16 cellular contexts compared by ENCODE assay signal in the genomic region with DNA sequence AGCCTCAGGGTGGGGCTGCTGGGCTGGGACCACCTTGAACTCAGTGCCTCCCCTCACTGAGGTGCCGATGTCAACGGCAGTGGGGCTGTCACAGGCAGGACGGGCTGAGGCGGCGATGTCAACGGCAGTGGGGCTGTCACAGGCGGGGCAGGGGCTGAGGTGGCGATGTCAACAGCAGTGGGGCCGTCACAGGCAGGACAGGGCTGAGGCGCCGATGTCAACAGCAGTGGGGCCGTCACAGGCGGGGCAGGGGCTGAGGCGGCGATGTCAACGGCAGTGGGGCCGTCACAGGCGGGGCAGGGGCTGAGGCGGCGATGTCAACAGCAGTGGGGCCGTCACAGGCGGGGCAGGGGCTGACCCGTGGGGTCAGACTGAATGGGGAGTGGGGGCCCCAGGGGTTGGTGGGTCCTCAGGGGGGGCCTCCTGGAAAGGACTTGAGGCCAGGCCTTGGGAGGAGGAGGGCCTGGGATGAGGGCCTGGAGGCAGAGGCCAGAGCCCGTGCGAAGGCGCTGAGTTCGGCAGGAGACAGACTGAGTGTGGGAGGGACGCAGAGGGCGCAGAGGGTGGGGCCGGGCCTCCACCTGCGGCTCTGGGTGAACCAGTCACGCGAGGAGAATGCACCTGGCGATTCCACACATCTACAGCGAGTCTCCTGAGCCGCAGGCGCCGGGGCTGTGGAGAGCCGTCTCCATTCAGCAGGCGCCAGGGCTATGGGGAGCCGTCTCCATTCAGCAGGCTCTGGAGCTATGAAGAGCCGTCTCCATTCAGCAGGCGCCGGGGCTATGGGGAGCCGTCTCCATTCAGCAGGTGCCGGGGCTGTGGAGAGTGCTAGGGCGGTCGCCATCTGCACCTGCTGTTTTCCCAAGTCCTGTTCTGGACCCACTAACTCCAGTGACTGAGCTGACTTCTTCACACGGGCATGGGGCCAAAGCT. TPM values are rescaled to one million over a fixed set of nuclear protein-coding genes. Genes with fewer than 3 reads are reported as not detected.
DNase-seq lines count a peak whose midpoint lies in the region; ATAC-seq, FAIRE-seq and TF ChIP-seq lines count a peak whose summit lies in the region.
"Had no signal": no experiment of that assay in that cellular context is flagged by ENCODE, and none has a peak within 500 bp of the region (broad histone marks: within the 10 kb centered on the region; RNA-seq: fewer than 3 reads in every experiment).

No MANE protein-coding gene starts in this region.

- no peaks in the 10 kb centered on the region for H4K20me1 ChIP-seq in H9 (ENCODE audit: control insufficient read depth, insufficient read depth, insufficient read length)

- H3K4me3 Mint-ChIP-seq in H9 = no peak overlapping the region
- no peak overlapping the region for H3K4me3 Mint-ChIP-seq in stimulated activated effector memory CD8-positive, alpha-beta T cell treated with anti-CD3 and anti-CD28 coated beads, Interleukin-12 subunit alpha, Interleukin-12 subunit beta, amount 100 ng/mL, for 72 hours
- H3K4me3 Mint-ChIP-seq: activated CD8-positive, alpha-beta memory T cell treated with anti-CD3 and anti-CD28 coated beads, Interleukin-2, amount 10 ng/mL, durations not matched to agents 7 days and 5 days; activated naive CD4-positive, alpha-beta T cell treated with anti-CD3 and anti-CD28 coated beads for 36 hours; CD4-positive, alpha-beta T cell; natural killer cell treated with Interleukin-12 subunit alpha and Interleukin-12 subunit beta and Interleukin-15 and Interleukin-18, amount 100 ng/mL, for 72 hours had no signal

- no peak overlapping the region for H4K8ac ChIP-seq in H9 (replicated peaks; ENCODE audit: insufficient read length, low read depth, low read length)

- H3K4ac ChIP-seq in H9 (ENCODE audit: low read depth, low read length) = no peak overlapping the region

- no peak overlapping the region for H3T11ph ChIP-seq in H9 (ENCODE audit: low read length)

- H4K5ac ChIP-seq in H9 (ENCODE audit: insufficient read length, low read depth, low read length) = no peak overlapping the region

- H3K4me1 ChIP-seq in H9 (ENCODE audit: insufficient read depth, low read length) (no peaks in the 10 kb centered on the region), pancreas (no peaks in the 10 kb centered on the region)

- peaks cover 5 to 25% of the 10 kb centered on the region in 2 experiments; a peak in 3 of 4 replicates for H3K4me1 Mint-ChIP-seq in H9
- no peaks in the 10 kb centered on the region for H3K4me1 Mint-ChIP-seq in stimulated activated effector memory CD8-positive, alpha-beta T cell treated with anti-CD3 and anti-CD28 coated beads, Interleukin-12 subunit alpha, Interleukin-12 subunit beta, amount 100 ng/mL, for 72 hours
- H3K4me1 Mint-ChIP-seq: activated CD8-positive, alpha-beta memory T cell treated with anti-CD3 and anti-CD28 coated beads, Interleukin-2, amount 10 ng/mL, durations not matched to agents 7 days and 5 days had no signal

- no peaks in the 10 kb centered on the region for H3K79me1 ChIP-seq in H9 (ENCODE audit: insufficient read depth, low read depth, low read length, poor library complexity, severe bottlenecking)

- peak overlapping the region; percentile 14; the same call in 1 of the 2 replicates for H3K14ac ChIP-seq in H9 (ENCODE audit: insufficient read depth, low read length)

- H3K36me3 ChIP-seq in pancreas (no peaks in the 10 kb centered on the region), brain microvascular endothelial cell (replicated peaks) (no peaks in the 10 kb centered on the region)
- H3K36me3 ChIP-seq: suprapubic skin had no signal

- no peak overlapping the region for H3K18ac ChIP-seq in H9 (ENCODE audit: insufficient read length, low read depth, low read length)

- no peak overlapping the region for H3K27ac ChIP-seq in H9 (ENCODE audit: insufficient read length, low read depth, low read length)
- H3K27ac ChIP-seq in pancreas = no peak overlapping the region
- H3K27ac ChIP-seq in brain microvascular endothelial cell = no peak overlapping the region
- H3K27ac ChIP-seq: skin epidermis, suprapubic skin had no signal

- no peak overlapping the region for H3K23ac ChIP-seq in H9 (ENCODE audit: insufficient read length, low read depth, low read length)

- DNase-seq in H9 (no peak), NCI-H2171 treated with DMSO at 0.1 percent for 48 hours (lab: John Stamatoyannopoulos, UW) (peak; percentile 41), globus pallidus (ENCODE audit: low spot score) (peak; percentile 91), pancreas (peak in 2 of 6 donors; percentile 12 to 74), brain microvascular endothelial cell (no peak), SW 1271 (lab: John Stamatoyannopoulos, UW) (no peak)
- DNase-seq in stimulated activated effector memory CD8-positive, alpha-beta T cell treated with anti-CD3 and anti-CD28 coated beads, Interleukin-12 subunit alpha, Interleukin-12 subunit beta, amount 100 ng/mL, for 72 hours (ENCODE audit: low spot score in 2 of 2) = no peak
- DNase-seq: activated CD8-positive, alpha-beta memory T cell treated with anti-CD3 and anti-CD28 coated beads, Interleukin-2, amount 10 ng/mL, durations not matched to agents 7 days and 5 days; activated naive CD4-positive, alpha-beta T cell treated with anti-CD3 and anti-CD28 coated beads for 36 hours; CD4-positive, alpha-beta T cell; Kasumi-1; NCI-H446 treated with DMSO at 0.1 percent for 48 hours had no signal

- no peaks in the 10 kb centered on the region for H3K27me3 ChIP-seq in H9 (ENCODE audit: insufficient read depth, low read length)
- no peaks in the 10 kb centered on the region for H3K27me3 ChIP-seq in pancreas
- no peaks in the 10 kb centered on the region for H3K27me3 ChIP-seq in brain microvascular endothelial cell (replicated peaks)

- H3K9ac ChIP-seq in H9 (ENCODE audit: extremely low read depth, insufficient read length, low read length) = no peak overlapping the region

- no peak overlapping the region for H2BK12ac ChIP-seq in H9 (ENCODE audit: insufficient read length, low read depth, low read length)

- no peaks in the 10 kb centered on the region for H3K9me3 ChIP-seq in H9 (ENCODE audit: control insufficient read depth, low read depth, low read length)
- H3K9me3 ChIP-seq in pancreas = no peaks in the 10 kb centered on the region
- H3K9me3 ChIP-seq: suprapubic skin had no signal

- H3K4me2 ChIP-seq in H9 (ENCODE audit: insufficient read depth, insufficient read length, low read length) = no peak overlapping the region

- no peak overlapping the region for H2BK15ac ChIP-seq in H9 (ENCODE audit: low read depth, low read length)

- no peak for TF ChIP-seq CTCF in H9 (conservative IDR thresholded peaks at IDR 0.05)
- no peak for TF ChIP-seq CTCF in pancreas (IDR thresholded peaks at IDR 0.05)
- no peak for TF ChIP-seq CTCF in brain microvascular endothelial cell (IDR thresholded peaks at IDR 0.05; ENCODE audit: low read depth, low read length, missing control alignments)

- no CpG with 5 or more reads among the region's 49 CpGs for WGBS in H9 (ENCODE audit: extremely low coverage, insufficient read length, low lambda C conversion rate)
- WGBS in pancreas, 2 donors = 28 to 38% methylated on average over 41 to 49 of the region's 49 CpGs

- H3K27ac Mint-ChIP-seq in H9 = no peak overlapping the region
- H3K27ac Mint-ChIP-seq in stimulated activated effector memory CD8-positive, alpha-beta T cell treated with anti-CD3 and anti-CD28 coated beads, Interleukin-12 subunit alpha, Interleukin-12 subunit beta, amount 100 ng/mL, for 72 hours = no peak overlapping the region
- H3K27ac Mint-ChIP-seq: activated CD8-positive, alpha-beta memory T cell treated with anti-CD3 and anti-CD28 coated beads, Interleukin-2, amount 10 ng/mL, durations not matched to agents 7 days and 5 days; CD4-positive, alpha-beta T cell; natural killer cell treated with Interleukin-12 subunit alpha and Interleukin-12 subunit beta and Interleukin-15 and Interleukin-18, amount 100 ng/mL, for 72 hours had no signal

- peak in 3 of 4 donors; percentile 9 to 58 (median 44) for ATAC-seq in pancreas
- no peak for ATAC-seq in stimulated activated effector memory CD8-positive, alpha-beta T cell treated with anti-CD3 and anti-CD28 coated beads, Interleukin-12 subunit alpha, Interleukin-12 subunit beta, amount 100 ng/mL, for 72 hours
- ATAC-seq: activated CD8-positive, alpha-beta memory T cell treated with anti-CD3 and anti-CD28 coated beads, Interleukin-2, amount 10 ng/mL, durations not matched to agents 7 days and 5 days; natural killer cell treated with Interleukin-12 subunit alpha and Interleukin-12 subunit beta and Interleukin-15 and Interleukin-18, amount 100 ng/mL, for 72 hours had no signal

- H3K4me3 ChIP-seq in pancreas = no peak overlapping the region
- H3K4me3 ChIP-seq in brain microvascular endothelial cell (ENCODE audit: low read depth, low read length) = no peak overlapping the region
- H3K4me3 ChIP-seq: skin epidermis, suprapubic skin had no signal

- in situ Hi-C loops in brain microvascular endothelial cell (cut with HindIII; ENCODE audit: low pct_ligation_motif_present, low sequenced_read_pairs) = no loop called here

- no peaks in the 10 kb centered on the region for H3K79me2 ChIP-seq in H9 (ENCODE audit: insufficient read depth, low read length)

- no peak for FAIRE-seq in pancreas (lab: Jason Lieb, UNC)
- FAIRE-seq: colon had no signal

- H2BK120ac ChIP-seq in H9 (ENCODE audit: low read depth, low read length, poor library complexity, severe bottlenecking) = no peak overlapping the region

- H2BK20ac ChIP-seq in H9 (ENCODE audit: low read depth, low read length, poor library complexity, severe bottlenecking) = no peak overlapping the region

- H4K91ac ChIP-seq in H9 (ENCODE audit: insufficient read length, low read depth, low read length) = no peak overlapping the region

- H3K23me2 ChIP-seq in H9 (ENCODE audit: insufficient read length, low read depth, low read length, poor library complexity, severe bottlenecking) = no peaks in the 10 kb centered on the region

- H3K56ac ChIP-seq in H9 (ENCODE audit: insufficient read length, low read depth, low read length) = no peak overlapping the region

- no peak overlapping the region for H2AK5ac ChIP-seq in H9 (ENCODE audit: insufficient read length, low read length)

- H3K36me3 Mint-ChIP-seq in H9 (ENCODE audit: insufficient read depth in 1 of 3, low read depth in 3 of 3) = no peaks in the 10 kb centered on the region; a peak in 1 of 7 replicates
- H3K36me3 Mint-ChIP-seq in stimulated activated effector memory CD8-positive, alpha-beta T cell treated with anti-CD3 and anti-CD28 coated beads, Interleukin-12 subunit alpha, Interleukin-12 subunit beta, amount 100 ng/mL, for 72 hours = no peaks in the 10 kb centered on the region
- H3K36me3 Mint-ChIP-seq: activated CD8-positive, alpha-beta memory T cell treated with anti-CD3 and anti-CD28 coated beads, Interleukin-2, amount 10 ng/mL, durations not matched to agents 7 days and 5 days; natural killer cell treated with Interleukin-12 subunit alpha and Interleukin-12 subunit beta and Interleukin-15 and Interleukin-18, amount 100 ng/mL, for 72 hours had no signal

- no peaks in the 10 kb centered on the region; a peak in 2 of 5 replicates for H3K9me3 Mint-ChIP-seq in H9
- no peaks in the 10 kb centered on the region for H3K9me3 Mint-ChIP-seq in stimulated activated effector memory CD8-positive, alpha-beta T cell treated with anti-CD3 and anti-CD28 coated beads, Interleukin-12 subunit alpha, Interleukin-12 subunit beta, amount 100 ng/mL, for 72 hours
- H3K9me3 Mint-ChIP-seq: activated naive CD4-positive, alpha-beta T cell treated with anti-CD3 and anti-CD28 coated beads for 36 hours; CD4-positive, alpha-beta T cell; natural killer cell treated with Interleukin-12 subunit alpha and Interleukin-12 subunit beta and Interleukin-15 and Interleukin-18, amount 100 ng/mL, for 72 hours had no signal

- intact Hi-C loops in pancreas (cut with DNase I) = no loop called here

- no peak overlapping the region for H2BK5ac ChIP-seq in H9 (ENCODE audit: insufficient read length, low read length)

- H2AFZ ChIP-seq in H9 (ENCODE audit: low read length) = no peak overlapping the region

- H3K27me3 Mint-ChIP-seq in H9 (ENCODE audit: low read depth) = peaks cover 3% of the 10 kb centered on the region

RNA-seq across cellular contexts. Expression of gene ATP5ME, which starts 22.9 kb away (rescaled TPM):
- total RNA-seq in H9 (2021) = 425 and 433 TPM in 2 replicates
- total RNA-seq in pancreas = 100 to 1,000 TPM in 5 of 6 donors, 10 to 100 TPM in 1; 88.4 to 131 (median 111) TPM
- 100 to 1,000 TPM; 310 to 318 TPM for polyA plus RNA-seq in pancreas

RNA-seq across cellular contexts. Expression of gene MYL5, which starts 23.1 kb away (rescaled TPM):
- 18.0 and 18.4 TPM in 2 replicates for total RNA-seq in H9 (2021)
- total RNA-seq in pancreas = 1 to 10 TPM; 4.0 to 9.0 (median 5.2) TPM
- 10 to 100 TPM; 19.4 to 29.3 TPM for polyA plus RNA-seq in pancreas

RNA-seq across cellular contexts. Expression of gene PDE6B, which starts 25.8 kb away (rescaled TPM):
- total RNA-seq in H9 (2021) (10.2 and 10.8 TPM in 2 replicates), pancreas (1 to 10 TPM; 1.5 to 6.6 (median 3.0) TPM)
- 1 to 10 TPM in 1 of 2 donors, under 1 TPM in 1; 0.99 to 3.0 TPM for polyA plus RNA-seq in pancreas

RNA-seq across cellular contexts. Expression of gene SLC49A3, which starts 37.7 kb away (rescaled TPM):
- total RNA-seq in H9 (2021) (6.8 and 6.9 TPM in 2 replicates), pancreas (1 to 10 TPM; 3.3 to 9.0 (median 5.5) TPM)
- 10 to 100 TPM; 14.3 to 20.8 TPM for polyA plus RNA-seq in pancreas
- total RNA-seq: activated naive CD4-positive, alpha-beta T cell treated with anti-CD3 and anti-CD28 coated beads for 36 hours had no signal

RNA-seq across cellular contexts. Expression of gene PCGF3, which starts 54.4 kb away (rescaled TPM):
- total RNA-seq in H9 (2021) (42.6 and 43.1 TPM in 2 replicates), pancreas (10 to 100 TPM; 12.3 to 34.3 (median 14.3) TPM)
- 10 to 100 TPM; 43.3 to 66.8 TPM for polyA plus RNA-seq in pancreas

Comparison
In these comparisons a context has a peak if more than half of its experiments do, and no peak if none do; other contexts are left out.
1. DNase-seq: peak in NCI-H2171 treated with DMSO at 0.1 percent for 48 hours (single experiment) and globus pallidus (single experiment); none in H9 (single experiment), brain microvascular endothelial cell (single experiment), SW 1271 (0 of 2) and stimulated activated effector memory CD8-positive, alpha-beta T cell treated with anti-CD3 and anti-CD28 coated beads, Interleukin-12 subunit alpha, Interleukin-12 subunit beta, amount 100 ng/mL, for 72 hours (0 of 2).